Comparison of ENCODE assay signal across 15 cellular contexts in the genomic region with DNA sequence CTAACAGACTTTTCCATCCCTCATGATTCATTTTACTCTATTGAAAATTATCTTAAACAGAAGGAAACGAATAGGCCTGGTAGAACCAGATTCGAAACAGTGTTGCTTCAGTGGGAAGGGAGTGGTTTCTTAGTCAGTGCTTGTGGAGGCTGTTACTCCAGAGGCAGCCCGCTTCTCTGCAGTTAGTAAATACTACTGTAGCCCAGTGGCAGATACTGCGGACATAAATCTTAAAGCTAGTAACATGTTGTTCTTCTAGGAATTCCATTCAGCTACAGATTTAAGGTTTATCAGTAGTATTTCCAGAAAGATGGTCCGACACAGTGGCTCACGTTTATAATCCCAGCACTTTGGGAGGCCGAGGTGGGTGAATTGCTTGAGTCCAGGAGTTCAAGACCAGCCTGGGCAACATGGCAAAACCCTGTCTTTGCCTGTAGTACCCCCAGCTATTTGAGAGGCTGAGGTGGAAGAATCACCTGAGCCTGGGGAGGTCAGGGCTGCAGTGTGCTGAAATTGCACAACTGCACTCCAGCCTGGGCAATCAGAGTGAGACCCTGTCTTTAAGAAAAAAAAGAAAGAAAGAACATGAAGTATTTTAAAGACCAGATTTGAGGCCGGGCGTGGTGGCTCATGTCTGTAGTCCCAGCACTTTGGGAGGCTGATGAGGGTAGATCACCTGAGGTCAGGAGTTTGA. TPM values are rescaled to one million over a fixed set of nuclear protein-coding genes. Genes with fewer than 3 reads are reported as not detected.
A peak's percentile ranks its signal among the peaks of the same experiment; 100 is the strongest.
DNase-seq lines count a peak whose midpoint lies in the region; ATAC-seq and TF ChIP-seq lines count a peak whose summit lies in the region.
"Had no signal": no experiment of that assay in that cellular context is flagged by ENCODE, and none has a peak within 500 bp of the region (broad histone marks: within the 10 kb centered on the region; RNA-seq: fewer than 3 reads in every experiment).

No MANE protein-coding gene starts in this region.

- H3K4me2 ChIP-seq in PC-3 (ENCODE audit: low read length) = no peak overlapping the region

- CTCF ChIA-PET in PC-3 (lab: Charles Lee) = no interaction called here
- CTCF ChIA-PET in GM10248 (lab: Yijun Ruan, JAX) = interaction anchor here (0.9 to 3.1 kb wide), 5 partner anchors 10 to 46 kb away, joined by 3 to 13 read pairs (median 5); a partner anchor contains a TSS

- H3K9me3 ChIP-seq in PC-3 (ENCODE audit: low read length) = no peaks in the 10 kb centered on the region
- H3K9me3 ChIP-seq: SJCRH30 had no signal

- H3K27ac ChIP-seq in ACC112 (ENCODE audit: low read depth, low read length) (peak overlapping the region; percentile 46), PC-3 (ENCODE audit: low read length) (peak overlapping the region; percentile 8; the same call in 1 of the 2 replicates), epithelial cell of prostate (peak overlapping the region; percentile 69)
- H3K27ac ChIP-seq: SJCRH30 had no signal

- no peaks in the 10 kb centered on the region for H3K9me3 Mint-ChIP-seq in nephron
- H3K9me3 Mint-ChIP-seq: natural killer cell treated with Interleukin-12 subunit alpha and Interleukin-12 subunit beta and Interleukin-15 and Interleukin-18, amount 100 ng/mL, for 72 hours; stimulated activated memory B cell treated with anti-CD40 and anti-IgM and Interleukin-4, amounts not matched to agents 10 μg/mL and 1 μg/mL and 100 μg/mL, for 72 hours had no signal

- DNase-seq in PC-3 = peak; percentile 28
- peak; percentile 59 for DNase-seq in epithelial cell of prostate (ENCODE audit: low read depth, low spot score)
- DNase-seq in DMS79 (lab: John Stamatoyannopoulos, UW) = no peak
- DNase-seq in GM10248 (ENCODE audit: extremely low spot score) = no peak
- DNase-seq: activated CD4-positive, alpha-beta T cell treated with anti-CD3 and anti-CD28 coated beads, Interleukin-2, amount 10 ng/mL, durations not matched to agents 24 days and 14 days; activated naive CD4-positive, alpha-beta T cell; AML-193; KBM-7; SJCRH30 had no signal

- no peak overlapping the region for H3K4me3 Mint-ChIP-seq in nephron
- H3K4me3 Mint-ChIP-seq: activated CD4-positive, alpha-beta T cell treated with anti-CD3 and anti-CD28 coated beads, Interleukin-2, amount 10 ng/mL, durations not matched to agents 24 days and 14 days; natural killer cell treated with Interleukin-12 subunit alpha and Interleukin-12 subunit beta and Interleukin-15 and Interleukin-18, amount 100 ng/mL, for 72 hours; stimulated activated memory B cell treated with anti-CD40 and anti-IgM and Interleukin-4, amounts not matched to agents 10 μg/mL and 1 μg/mL and 100 μg/mL, for 72 hours had no signal

- POLR2A ChIA-PET in PC-3 (lab: Charles Lee; ENCODE audit: unreplicated experiment) = no interaction called here
- POLR2A ChIA-PET in GM10248 (lab: Yijun Ruan, JAX) = interaction anchor here (0.6 kb wide), 1 partner anchor 348 kb away, joined by 5 read pairs; no protein-coding TSS in a partner anchor

- H3K4me1 ChIP-seq in ACC112 (ENCODE audit: control insufficient read depth, insufficient read depth, low read length, unreplicated experiment) (peaks cover 18% of the 10 kb centered on the region), PC-3 (ENCODE audit: insufficient read depth, low read length) (peaks cover 36% of the 10 kb centered on the region)

- ATAC-seq in PC-3 (no peak), SK-N-SH treated with all-trans-retinoic acid at 6 μM for 48 hours (no peak), HG03520 (IDR thresholded peaks at IDR 0.05; ENCODE audit: unreplicated experiment) (no peak)
- ATAC-seq: natural killer cell treated with Interleukin-12 subunit alpha and Interleukin-12 subunit beta and Interleukin-15 and Interleukin-18, amount 100 ng/mL, for 72 hours; stimulated activated memory B cell treated with anti-CD40 and anti-IgM and Interleukin-4, amounts not matched to agents 10 μg/mL and 1 μg/mL and 100 μg/mL, for 72 hours had no signal

- no peak overlapping the region for H2AFZ ChIP-seq in ACC112 (ENCODE audit: low read length, unreplicated experiment)
- H2AFZ ChIP-seq in PC-3 (ENCODE audit: low read length) = no peak overlapping the region

- TF ChIP-seq CTCF in PC-3 (conservative IDR thresholded peaks at IDR 0.05; ENCODE audit: low read depth, low read length) (no peak), nephron (IDR thresholded peaks at IDR 0.05; ENCODE audit: unreplicated experiment in 3 of 3) (no peak), GM10248 (IDR thresholded peaks at IDR 0.05; ENCODE audit: control extremely low read depth, extremely low read depth, low read depth, missing control alignments) (no peak)

- BruUV-seq in PC-3 (replicated peaks; lab: Mats Ljungman, UMichigan) = no TSS peak

- H4K20me1 ChIP-seq in PC-3 (ENCODE audit: low read length) = no peaks in the 10 kb centered on the region

- no peaks in the 10 kb centered on the region for H3K27me3 ChIP-seq in ACC112 (ENCODE audit: insufficient read depth, low read length)
- H3K27me3 ChIP-seq in PC-3 (ENCODE audit: low read length) = no peaks in the 10 kb centered on the region
- H3K27me3 ChIP-seq: SJCRH30 had no signal

- intact Hi-C loops in PC-3 (cut with micrococcal nuclease) = no loop called here

- H3K36me3 Mint-ChIP-seq in nephron (ENCODE audit: low read depth) = peaks cover 14% of the 10 kb centered on the region
- H3K36me3 Mint-ChIP-seq: natural killer cell treated with Interleukin-12 subunit alpha and Interleukin-12 subunit beta and Interleukin-15 and Interleukin-18, amount 100 ng/mL, for 72 hours had no signal

- no peaks in the 10 kb centered on the region for H3K27me3 Mint-ChIP-seq in nephron (ENCODE audit: low read depth)
- H3K27me3 Mint-ChIP-seq: activated CD4-positive, alpha-beta T cell treated with anti-CD3 and anti-CD28 coated beads, Interleukin-2, amount 10 ng/mL, durations not matched to agents 24 days and 14 days; natural killer cell treated with Interleukin-12 subunit alpha and Interleukin-12 subunit beta and Interleukin-15 and Interleukin-18, amount 100 ng/mL, for 72 hours; stimulated activated memory B cell treated with anti-CD40 and anti-IgM and Interleukin-4, amounts not matched to agents 10 μg/mL and 1 μg/mL and 100 μg/mL, for 72 hours had no signal

- peak overlapping the region; percentile 43 to 67 (median 59) for H3K27ac Mint-ChIP-seq in nephron
- H3K27ac Mint-ChIP-seq: activated CD4-positive, alpha-beta T cell treated with anti-CD3 and anti-CD28 coated beads, Interleukin-2, amount 10 ng/mL, durations not matched to agents 24 days and 14 days; stimulated activated memory B cell treated with anti-CD40 and anti-IgM and Interleukin-4, amounts not matched to agents 10 μg/mL and 1 μg/mL and 100 μg/mL, for 72 hours had no signal

- H3K79me2 ChIP-seq in ACC112 (ENCODE audit: control insufficient read depth, insufficient read depth, low read length, unreplicated experiment) = peaks cover 6% of the 10 kb centered on the region
- H3K79me2 ChIP-seq in PC-3 (ENCODE audit: low read length) = peaks cover 94% of the 10 kb centered on the region

- no peak overlapping the region for H3K4me3 ChIP-seq in ACC112 (ENCODE audit: low read depth, low read length)
- no peak overlapping the region for H3K4me3 ChIP-seq in PC-3 (ENCODE audit: low read length)
- H3K4me3 ChIP-seq: SJCRH30 had no signal

- peaks cover 5% of the 10 kb centered on the region for H3F3A ChIP-seq in PC-3 (ENCODE audit: low read length, unreplicated experiment)

- H3K36me3 ChIP-seq in ACC112 (ENCODE audit: insufficient read depth, low read length) (no peaks in the 10 kb centered on the region), PC-3 (ENCODE audit: low read depth, low read length) (no peaks in the 10 kb centered on the region)
- H3K36me3 ChIP-seq: SJCRH30 had no signal

- no peaks in the 10 kb centered on the region for H3K9me2 ChIP-seq in PC-3 (replicated peaks; ENCODE audit: low read length)

- no peak overlapping the region for H3K9ac ChIP-seq in PC-3 (ENCODE audit: low read length)

- peaks cover 25% of the 10 kb centered on the region for H3K4me1 Mint-ChIP-seq in nephron

TF ChIP-seq in SK-N-SH treated with all-trans-retinoic acid at 6 μM for 48 hours, 23 proteins besides CTCF, POLR2A, EP300 and RAD21 (continues in another document):
- TF ChIP-seq, protein P1, sequence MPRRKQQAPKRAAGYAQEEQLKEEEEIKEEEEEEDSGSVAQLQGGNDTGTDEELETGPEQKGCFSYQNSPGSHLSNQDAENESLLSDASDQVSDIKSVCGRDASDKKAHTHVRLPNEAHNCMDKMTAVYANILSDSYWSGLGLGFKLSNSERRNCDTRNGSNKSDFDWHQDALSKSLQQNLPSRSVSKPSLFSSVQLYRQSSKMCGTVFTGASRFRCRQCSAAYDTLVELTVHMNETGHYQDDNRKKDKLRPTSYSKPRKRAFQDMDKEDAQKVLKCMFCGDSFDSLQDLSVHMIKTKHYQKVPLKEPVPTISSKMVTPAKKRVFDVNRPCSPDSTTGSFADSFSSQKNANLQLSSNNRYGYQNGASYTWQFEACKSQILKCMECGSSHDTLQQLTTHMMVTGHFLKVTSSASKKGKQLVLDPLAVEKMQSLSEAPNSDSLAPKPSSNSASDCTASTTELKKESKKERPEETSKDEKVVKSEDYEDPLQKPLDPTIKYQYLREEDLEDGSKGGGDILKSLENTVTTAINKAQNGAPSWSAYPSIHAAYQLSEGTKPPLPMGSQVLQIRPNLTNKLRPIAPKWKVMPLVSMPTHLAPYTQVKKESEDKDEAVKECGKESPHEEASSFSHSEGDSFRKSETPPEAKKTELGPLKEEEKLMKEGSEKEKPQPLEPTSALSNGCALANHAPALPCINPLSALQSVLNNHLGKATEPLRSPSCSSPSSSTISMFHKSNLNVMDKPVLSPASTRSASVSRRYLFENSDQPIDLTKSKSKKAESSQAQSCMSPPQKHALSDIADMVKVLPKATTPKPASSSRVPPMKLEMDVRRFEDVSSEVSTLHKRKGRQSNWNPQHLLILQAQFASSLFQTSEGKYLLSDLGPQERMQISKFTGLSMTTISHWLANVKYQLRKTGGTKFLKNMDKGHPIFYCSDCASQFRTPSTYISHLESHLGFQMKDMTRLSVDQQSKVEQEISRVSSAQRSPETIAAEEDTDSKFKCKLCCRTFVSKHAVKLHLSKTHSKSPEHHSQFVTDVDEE (CRISPR knock-in tag; IDR thresholded peaks at IDR 0.05) = no peak
- no peak for TF ChIP-seq ZNF565 (CRISPR knock-in tag; conservative IDR thresholded peaks at IDR 0.05; ENCODE audit: low read depth)
- TF ChIP-seq, protein P2, sequence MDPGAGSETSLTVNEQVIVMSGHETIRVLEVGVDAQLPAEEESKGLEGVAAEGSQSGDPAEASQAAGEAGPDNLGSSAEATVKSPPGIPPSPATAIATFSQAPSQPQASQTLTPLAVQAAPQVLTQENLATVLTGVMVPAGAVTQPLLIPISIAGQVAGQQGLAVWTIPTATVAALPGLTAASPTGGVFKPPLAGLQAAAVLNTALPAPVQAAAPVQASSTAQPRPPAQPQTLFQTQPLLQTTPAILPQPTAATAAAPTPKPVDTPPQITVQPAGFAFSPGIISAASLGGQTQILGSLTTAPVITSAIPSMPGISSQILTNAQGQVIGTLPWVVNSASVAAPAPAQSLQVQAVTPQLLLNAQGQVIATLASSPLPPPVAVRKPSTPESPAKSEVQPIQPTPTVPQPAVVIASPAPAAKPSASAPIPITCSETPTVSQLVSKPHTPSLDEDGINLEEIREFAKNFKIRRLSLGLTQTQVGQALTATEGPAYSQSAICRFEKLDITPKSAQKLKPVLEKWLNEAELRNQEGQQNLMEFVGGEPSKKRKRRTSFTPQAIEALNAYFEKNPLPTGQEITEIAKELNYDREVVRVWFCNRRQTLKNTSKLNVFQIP (CRISPR knock-in tag; IDR thresholded peaks at IDR 0.05; ENCODE audit: borderline replicate concordance, low read depth) = no peak
- TF ChIP-seq ESRRG (CRISPR knock-in tag; IDR thresholded peaks at IDR 0.05) = no peak

RNA-seq across cellular contexts. Expression of a gene that starts 45.9 kb away (rescaled TPM):
- 36.3 and 39.6 TPM in 2 replicates for total RNA-seq in PC-3 (2014; rRNA removed)

Comparison
In these comparisons a context has a peak if more than half of its experiments do, and no peak if none do; other contexts are left out.
1. H3K27ac ChIP-seq: peak in every context shown above with its lines; median percentile 69 in epithelial cell of prostate; 46 in ACC112; 8 in PC-3.
2. DNase-seq: peak in PC-3 (single experiment) and epithelial cell of prostate (single experiment); none in DMS79 (single experiment) and GM10248 (single experiment).